ENCODE assay signal across 1 cellular context in the genomic region with DNA sequence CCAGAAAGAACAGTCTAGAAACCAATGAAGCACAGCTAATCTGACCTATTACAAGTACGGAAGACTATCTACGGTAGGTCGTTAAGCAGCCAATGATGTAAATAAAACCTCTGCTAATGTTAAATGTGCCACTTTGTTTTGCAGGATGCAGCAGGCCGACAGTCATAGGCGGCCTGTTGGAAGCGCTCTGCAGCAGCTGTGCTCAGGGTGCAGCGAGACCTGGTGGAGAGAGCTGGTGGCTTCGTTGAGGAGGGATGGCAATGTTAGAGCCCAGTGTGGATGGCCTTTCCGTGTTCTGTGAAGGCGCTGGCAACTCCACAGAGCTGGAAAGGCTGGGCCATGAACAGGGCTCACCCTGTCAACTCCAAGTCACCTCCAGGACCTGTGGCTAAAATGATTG.
TF ChIP-seq lines count a peak whose summit lies in the region.

No MANE protein-coding gene starts in this region.

TF ChIP-seq in GM23338, 12 proteins besides CTCF, POLR2A, EP300 and RAD21 (continued from another document):
- TF ChIP-seq, protein P1, sequence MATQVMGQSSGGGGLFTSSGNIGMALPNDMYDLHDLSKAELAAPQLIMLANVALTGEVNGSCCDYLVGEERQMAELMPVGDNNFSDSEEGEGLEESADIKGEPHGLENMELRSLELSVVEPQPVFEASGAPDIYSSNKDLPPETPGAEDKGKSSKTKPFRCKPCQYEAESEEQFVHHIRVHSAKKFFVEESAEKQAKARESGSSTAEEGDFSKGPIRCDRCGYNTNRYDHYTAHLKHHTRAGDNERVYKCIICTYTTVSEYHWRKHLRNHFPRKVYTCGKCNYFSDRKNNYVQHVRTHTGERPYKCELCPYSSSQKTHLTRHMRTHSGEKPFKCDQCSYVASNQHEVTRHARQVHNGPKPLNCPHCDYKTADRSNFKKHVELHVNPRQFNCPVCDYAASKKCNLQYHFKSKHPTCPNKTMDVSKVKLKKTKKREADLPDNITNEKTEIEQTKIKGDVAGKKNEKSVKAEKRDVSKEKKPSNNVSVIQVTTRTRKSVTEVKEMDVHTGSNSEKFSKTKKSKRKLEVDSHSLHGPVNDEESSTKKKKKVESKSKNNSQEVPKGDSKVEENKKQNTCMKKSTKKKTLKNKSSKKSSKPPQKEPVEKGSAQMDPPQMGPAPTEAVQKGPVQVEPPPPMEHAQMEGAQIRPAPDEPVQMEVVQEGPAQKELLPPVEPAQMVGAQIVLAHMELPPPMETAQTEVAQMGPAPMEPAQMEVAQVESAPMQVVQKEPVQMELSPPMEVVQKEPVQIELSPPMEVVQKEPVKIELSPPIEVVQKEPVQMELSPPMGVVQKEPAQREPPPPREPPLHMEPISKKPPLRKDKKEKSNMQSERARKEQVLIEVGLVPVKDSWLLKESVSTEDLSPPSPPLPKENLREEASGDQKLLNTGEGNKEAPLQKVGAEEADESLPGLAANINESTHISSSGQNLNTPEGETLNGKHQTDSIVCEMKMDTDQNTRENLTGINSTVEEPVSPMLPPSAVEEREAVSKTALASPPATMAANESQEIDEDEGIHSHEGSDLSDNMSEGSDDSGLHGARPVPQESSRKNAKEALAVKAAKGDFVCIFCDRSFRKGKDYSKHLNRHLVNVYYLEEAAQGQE (IDR thresholded peaks at IDR 0.05; ENCODE audit: unreplicated experiment): no peak
- TF ChIP-seq, protein P2, sequence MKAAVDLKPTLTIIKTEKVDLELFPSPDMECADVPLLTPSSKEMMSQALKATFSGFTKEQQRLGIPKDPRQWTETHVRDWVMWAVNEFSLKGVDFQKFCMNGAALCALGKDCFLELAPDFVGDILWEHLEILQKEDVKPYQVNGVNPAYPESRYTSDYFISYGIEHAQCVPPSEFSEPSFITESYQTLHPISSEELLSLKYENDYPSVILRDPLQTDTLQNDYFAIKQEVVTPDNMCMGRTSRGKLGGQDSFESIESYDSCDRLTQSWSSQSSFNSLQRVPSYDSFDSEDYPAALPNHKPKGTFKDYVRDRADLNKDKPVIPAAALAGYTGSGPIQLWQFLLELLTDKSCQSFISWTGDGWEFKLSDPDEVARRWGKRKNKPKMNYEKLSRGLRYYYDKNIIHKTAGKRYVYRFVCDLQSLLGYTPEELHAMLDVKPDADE (IDR thresholded peaks at IDR 0.05): no peak
- TF ChIP-seq CREB1 (CRISPR knock-in tag; IDR thresholded peaks at IDR 0.05; ENCODE audit: low read depth) (no peak), EZH2phosphoT487 (IDR thresholded peaks at IDR 0.05; ENCODE audit: unreplicated experiment) (no peak), EZH2 (IDR thresholded peaks at IDR 0.05; ENCODE audit: low read depth, unreplicated experiment) (no peak), STAT1 (IDR thresholded peaks at IDR 0.05; ENCODE audit: unreplicated experiment) (no peak), NANOG (IDR thresholded peaks at IDR 0.05; ENCODE audit: borderline replicate concordance) (no peak), ZNF331 (CRISPR knock-in tag; IDR thresholded peaks at IDR 0.05; ENCODE audit: low read depth) (no peak)
- TF ChIP-seq, protein P3, sequence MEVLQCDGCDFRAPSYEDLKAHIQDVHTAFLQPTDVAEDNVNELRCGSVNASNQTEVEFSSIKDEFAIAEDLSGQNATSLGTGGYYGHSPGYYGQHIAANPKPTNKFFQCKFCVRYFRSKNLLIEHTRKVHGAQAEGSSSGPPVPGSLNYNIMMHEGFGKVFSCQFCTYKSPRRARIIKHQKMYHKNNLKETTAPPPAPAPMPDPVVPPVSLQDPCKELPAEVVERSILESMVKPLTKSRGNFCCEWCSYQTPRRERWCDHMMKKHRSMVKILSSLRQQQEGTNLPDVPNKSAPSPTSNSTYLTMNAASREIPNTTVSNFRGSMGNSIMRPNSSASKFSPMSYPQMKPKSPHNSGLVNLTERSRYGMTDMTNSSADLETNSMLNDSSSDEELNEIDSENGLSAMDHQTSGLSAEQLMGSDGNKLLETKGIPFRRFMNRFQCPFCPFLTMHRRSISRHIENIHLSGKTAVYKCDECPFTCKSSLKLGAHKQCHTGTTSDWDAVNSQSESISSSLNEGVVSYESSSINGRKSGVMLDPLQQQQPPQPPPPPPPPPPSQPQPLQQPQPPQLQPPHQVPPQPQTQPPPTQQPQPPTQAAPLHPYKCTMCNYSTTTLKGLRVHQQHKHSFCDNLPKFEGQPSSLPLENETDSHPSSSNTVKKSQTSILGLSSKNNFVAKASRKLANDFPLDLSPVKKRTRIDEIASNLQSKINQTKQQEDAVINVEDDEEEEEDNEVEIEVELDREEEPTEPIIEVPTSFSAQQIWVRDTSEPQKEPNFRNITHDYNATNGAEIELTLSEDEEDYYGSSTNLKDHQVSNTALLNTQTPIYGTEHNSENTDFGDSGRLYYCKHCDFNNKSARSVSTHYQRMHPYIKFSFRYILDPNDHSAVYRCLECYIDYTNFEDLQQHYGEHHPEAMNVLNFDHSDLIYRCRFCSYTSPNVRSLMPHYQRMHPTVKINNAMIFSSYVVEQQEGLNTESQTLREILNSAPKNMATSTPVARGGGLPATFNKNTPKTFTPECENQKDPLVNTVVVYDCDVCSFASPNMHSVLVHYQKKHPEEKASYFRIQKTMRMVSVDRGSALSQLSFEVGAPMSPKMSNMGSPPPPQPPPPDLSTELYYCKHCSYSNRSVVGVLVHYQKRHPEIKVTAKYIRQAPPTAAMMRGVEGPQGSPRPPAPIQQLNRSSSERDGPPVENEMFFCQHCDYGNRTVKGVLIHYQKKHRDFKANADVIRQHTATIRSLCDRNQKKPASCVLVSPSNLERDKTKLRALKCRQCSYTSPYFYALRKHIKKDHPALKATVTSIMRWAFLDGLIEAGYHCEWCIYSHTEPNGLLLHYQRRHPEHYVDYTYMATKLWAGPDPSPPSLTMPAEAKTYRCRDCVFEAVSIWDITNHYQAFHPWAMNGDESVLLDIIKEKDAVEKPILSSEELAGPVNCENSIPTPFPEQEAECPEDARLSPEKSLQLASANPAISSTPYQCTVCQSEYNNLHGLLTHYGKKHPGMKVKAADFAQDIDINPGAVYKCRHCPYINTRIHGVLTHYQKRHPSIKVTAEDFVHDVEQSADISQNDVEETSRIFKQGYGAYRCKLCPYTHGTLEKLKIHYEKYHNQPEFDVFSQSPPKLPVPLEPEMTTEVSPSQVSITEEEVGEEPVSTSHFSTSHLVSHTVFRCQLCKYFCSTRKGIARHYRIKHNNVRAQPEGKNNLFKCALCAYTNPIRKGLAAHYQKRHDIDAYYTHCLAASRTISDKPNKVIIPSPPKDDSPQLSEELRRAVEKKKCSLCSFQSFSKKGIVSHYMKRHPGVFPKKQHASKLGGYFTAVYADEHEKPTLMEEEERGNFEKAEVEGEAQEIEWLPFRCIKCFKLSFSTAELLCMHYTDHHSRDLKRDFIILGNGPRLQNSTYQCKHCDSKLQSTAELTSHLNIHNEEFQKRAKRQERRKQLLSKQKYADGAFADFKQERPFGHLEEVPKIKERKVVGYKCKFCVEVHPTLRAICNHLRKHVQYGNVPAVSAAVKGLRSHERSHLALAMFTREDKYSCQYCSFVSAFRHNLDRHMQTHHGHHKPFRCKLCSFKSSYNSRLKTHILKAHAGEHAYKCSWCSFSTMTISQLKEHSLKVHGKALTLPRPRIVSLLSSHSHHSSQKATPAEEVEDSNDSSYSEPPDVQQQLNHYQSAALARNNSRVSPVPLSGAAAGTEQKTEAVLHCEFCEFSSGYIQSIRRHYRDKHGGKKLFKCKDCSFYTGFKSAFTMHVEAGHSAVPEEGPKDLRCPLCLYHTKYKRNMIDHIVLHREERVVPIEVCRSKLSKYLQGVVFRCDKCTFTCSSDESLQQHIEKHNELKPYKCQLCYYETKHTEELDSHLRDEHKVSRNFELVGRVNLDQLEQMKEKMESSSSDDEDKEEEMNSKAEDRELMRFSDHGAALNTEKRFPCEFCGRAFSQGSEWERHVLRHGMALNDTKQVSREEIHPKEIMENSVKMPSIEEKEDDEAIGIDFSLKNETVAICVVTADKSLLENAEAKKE (CRISPR knock-in tag; IDR thresholded peaks at IDR 0.05): no peak
